Comparison of ENCODE assay signal across 8 cellular contexts in the genomic region with DNA sequence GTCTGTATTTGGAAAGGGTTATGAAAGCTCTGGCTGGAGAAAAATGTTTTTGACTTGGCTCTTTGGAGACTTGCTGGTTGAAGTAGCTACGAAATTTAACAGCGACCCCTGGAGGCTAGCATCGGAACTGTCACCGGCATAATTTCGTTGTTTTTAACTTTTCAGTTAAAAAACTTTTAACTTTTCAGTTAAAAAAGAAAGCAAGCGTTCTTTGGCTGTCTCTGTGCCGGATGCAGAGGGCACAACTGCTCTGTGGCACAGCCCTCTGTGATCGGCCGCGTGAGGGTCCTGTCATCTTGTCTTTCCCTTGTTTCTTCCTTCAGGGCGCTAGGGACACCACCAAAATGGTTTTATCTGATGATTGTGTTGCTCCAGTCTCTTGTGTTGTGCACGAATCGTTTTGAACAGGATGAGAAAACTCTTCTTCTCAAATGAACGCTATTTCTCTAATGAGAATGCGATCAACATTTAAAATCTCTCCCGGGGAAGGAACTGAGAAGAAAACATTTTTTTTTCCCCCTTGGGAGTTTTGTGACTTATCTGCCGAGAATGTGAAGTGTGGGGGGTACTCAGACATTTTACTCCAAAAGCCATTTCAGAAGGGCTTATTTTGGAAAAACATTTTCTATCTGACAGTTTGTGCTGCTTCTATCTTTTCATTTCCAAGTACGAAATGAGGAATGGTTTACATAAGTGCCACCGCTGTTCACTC. TPM values are rescaled to one million over a fixed set of nuclear protein-coding genes. Genes with fewer than 3 reads are reported as not detected.
A peak's percentile ranks its signal among the peaks of the same experiment; 100 is the strongest.
DNase-seq lines count a peak whose midpoint lies in the region; ATAC-seq and TF ChIP-seq lines count a peak whose summit lies in the region.

No MANE protein-coding gene starts in this region.

- 0 out of 2 replicates have a peak, but pooled peaks cover 3% of the 10 kb centered on the region for H3K4me1 ChIP-seq in HUES64 (ENCODE audit: insufficient read depth, low read length)
- no peaks in the 10 kb centered on the region for H3K4me1 ChIP-seq in breast epithelium

- H3K9ac ChIP-seq in HUES64 (ENCODE audit: low read depth, low read length) = peak overlapping the region; percentile 64

- DNase-seq in DMS114 treated with DMSO at 0.1 percent for 48 hours (lab: John Stamatoyannopoulos, UW; ENCODE audit: unreplicated experiment) = peak; percentile 27
- DNase-seq in T-helper 2 cell = peak in 4 of 5 experiments; percentile 4 to 26 (median 14)
- DNase-seq in breast epithelium (ENCODE audit: low spot score in 2 of 2) = no peak
- DNase-seq in left kidney (ENCODE audit: low read depth, low spot score) = peak; percentile 39
- DNase-seq in stimulated activated CD8-positive, alpha-beta memory T cell treated with anti-CD3 and anti-CD28 coated beads, Interleukin-12 subunit alpha, Interleukin-12 subunit beta, amount 100 ng/mL, for 1 hour (ENCODE audit: low read depth) = peak; percentile 16

- ATAC-seq in HG02981 (IDR thresholded peaks at IDR 0.05; ENCODE audit: unreplicated experiment) = no peak
- no peak for ATAC-seq in GM18505 (IDR thresholded peaks at IDR 0.05; ENCODE audit: unreplicated experiment)

- TF ChIP-seq POLR2A in breast epithelium (IDR thresholded peaks at IDR 0.05) = no peak
- TF ChIP-seq POLR2A in GM18505 (IDR thresholded peaks at IDR 0.05; ENCODE audit: borderline replicate concordance, extremely low read depth, insufficient read depth, insufficient read length) = no peak

- intact Hi-C loops in breast epithelium (cut with DNase I; ENCODE audit: low total_unique reads) = no loop called here

- 21% methylated on average over 18 of the region's 19 CpGs for WGBS in HUES64

- H3K4me3 ChIP-seq in HUES64 (ENCODE audit: low read length) = peak overlapping the region; percentile 53
- H3K4me3 ChIP-seq in breast epithelium = peak overlapping the region; percentile 36 to 66 (median 41)

- no peaks in the 10 kb centered on the region for H3K27me3 ChIP-seq in HUES64 (ENCODE audit: insufficient read depth, low read length)
- no peaks in the 10 kb centered on the region for H3K27me3 ChIP-seq in breast epithelium

- no peaks in the 10 kb centered on the region for H3K36me3 ChIP-seq in HUES64 (ENCODE audit: insufficient read depth, low read length)
- no peaks in the 10 kb centered on the region for H3K36me3 ChIP-seq in breast epithelium

- H3K9me3 ChIP-seq in HUES64 (ENCODE audit: insufficient read depth, low read depth, low read length) (no peaks in the 10 kb centered on the region), breast epithelium (no peaks in the 10 kb centered on the region)

- H3K27ac ChIP-seq in HUES64 (ENCODE audit: low read depth, low read length) = no peak overlapping the region
- peak overlapping the region in 1 of 2 donors; percentile 63 for H3K27ac ChIP-seq in breast epithelium

- peak; percentile 51 to 81 (median 76) for TF ChIP-seq CTCF in breast epithelium (IDR thresholded peaks at IDR 0.05)

RNA-seq across cellular contexts. Expression of gene ADCYAP1, which starts 57.1 kb away (rescaled TPM):
- 0.10 TPM for polyA plus RNA-seq in HUES64 (2013, experiment 1 of 2)
- 0.51 TPM for polyA plus RNA-seq in HUES64 (2013, experiment 2 of 2)
- total RNA-seq in breast epithelium = 1 to 10 TPM in 1 of 3 donors, under 1 TPM in 1, not detected in 1; 0.33 to 1.2 TPM

Comparison
In these comparisons a context has a peak if more than half of its experiments do, and no peak if none do; other contexts are left out.
1. DNase-seq: peak in DMS114 treated with DMSO at 0.1 percent for 48 hours (single experiment), T-helper 2 cell (4 of 5), left kidney (single experiment) and stimulated activated CD8-positive, alpha-beta memory T cell treated with anti-CD3 and anti-CD28 coated beads, Interleukin-12 subunit alpha, Interleukin-12 subunit beta, amount 100 ng/mL, for 1 hour (single experiment); none in breast epithelium (0 of 2).